ENCODE assay signal across 2 cellular contexts in genomic region chr17:1565860-1566259, GRCh38.
TF ChIP-seq lines count a peak whose summit lies in the region.

No MANE protein-coding gene starts in this region.

TF ChIP-seq in HepG2, 621 proteins besides CTCF, POLR2A, EP300 and RAD21:
- 0 out of 2 replicates have a peak, but pooled peaks have one; percentile 25 for TF ChIP-seq ZNF768 (CRISPR knock-in tag; IDR thresholded peaks at IDR 0.05)
- TF ChIP-seq ZNF740 (CRISPR knock-in tag; IDR thresholded peaks at IDR 0.05) = no peak

TF ChIP-seq in H1, 55 proteins besides CTCF, POLR2A, EP300 and RAD21:
- no peak for TF ChIP-seq KDM1A (IDR thresholded peaks at IDR 0.05; ENCODE audit: borderline replicate concordance, low read length)
- no peak for TF ChIP-seq NRF1 (IDR thresholded peaks at IDR 0.05; ENCODE audit: low read depth, low read length)
- no peak for TF ChIP-seq HDAC2 (IDR thresholded peaks at IDR 0.05; ENCODE audit: borderline replicate concordance in 1 of 2, low read depth in 2 of 2, low read length in 2 of 2)
- no peak for TF ChIP-seq RFX5 (IDR thresholded peaks at IDR 0.05; ENCODE audit: borderline replicate concordance, low read depth, low read length)
- no peak for TF ChIP-seq CHD2 (IDR thresholded peaks at IDR 0.05; ENCODE audit: low read length)
- no peak for TF ChIP-seq PHF8 (conservative IDR thresholded peaks at IDR 0.05; ENCODE audit: low read depth, low read length)
- TF ChIP-seq CTBP2 (IDR thresholded peaks at IDR 0.05; ENCODE audit: borderline replicate concordance, insufficient read depth, insufficient read length, low read length) = no peak
- no peak for TF ChIP-seq BCL11A (IDR thresholded peaks at IDR 0.05; ENCODE audit: low read depth in 2 of 2, low read length in 2 of 2)
- no peak for TF ChIP-seq ASH2L (IDR thresholded peaks at IDR 0.05; ENCODE audit: low read length)
- no peak for TF ChIP-seq E2F6 (IDR thresholded peaks at IDR 0.05)
